In genomic region chr15:73936588-73937312, GRCh38 we compare ENCODE assay signal across 18 cellular contexts. TPM values are rescaled to one million over a fixed set of nuclear protein-coding genes. Genes with fewer than 3 reads are reported as not detected.
A peak's percentile ranks its signal among the peaks of the same experiment; 100 is the strongest.
DNase-seq lines count a peak whose midpoint lies in the region; ATAC-seq, FAIRE-seq and TF ChIP-seq lines count a peak whose summit lies in the region.
"Had no signal": no experiment of that assay in that cellular context is flagged by ENCODE, and none has a peak within 500 bp of the region (broad histone marks: within the 10 kb centered on the region; RNA-seq: fewer than 3 reads in every experiment).

No MANE protein-coding gene starts in this region.

- no peaks in the 10 kb centered on the region for H3K36me3 Mint-ChIP-seq in CD4-positive, alpha-beta memory T cell
- peaks cover 11% of the 10 kb centered on the region for H3K36me3 Mint-ChIP-seq in osteocyte (ENCODE audit: unreplicated experiment)
- H3K36me3 Mint-ChIP-seq: activated naive CD8-positive, alpha-beta T cell treated with anti-CD3 and anti-CD28 coated beads, Interleukin-2, amount 10 ng/mL, durations not matched to agents 7 days and 5 days had no signal

- H3K4me3 ChIP-seq in CD4-positive, alpha-beta memory T cell (ENCODE audit: low read length in 2 of 2) = no peak overlapping the region
- no peak overlapping the region for H3K4me3 ChIP-seq in Loucy (ENCODE audit: low read length, poor library complexity, severe bottlenecking)
- no peak overlapping the region for H3K4me3 ChIP-seq in esophagus muscularis mucosa
- H3K4me3 ChIP-seq: cardiac muscle cell, dorsolateral prefrontal cortex, SJSA1 had no signal

- no peak for DNase-seq in CD4-positive, alpha-beta memory T cell
- DNase-seq in esophagus muscularis mucosa (ENCODE audit: extremely low spot score) (no peak), osteocyte (ENCODE audit: extremely low spot score, unreplicated experiment) (no peak), glomerular visceral epithelial cell (ENCODE audit: extremely low spot score) (no peak), RCC 7860 (ENCODE audit: low spot score) (no peak), SKM-1 treated with dmso at 0.1 percent for 144 hours (lab: John Stamatoyannopoulos, UW; ENCODE audit: unreplicated experiment) (no peak)
- DNase-seq: activated CD4-positive, CD25-positive, alpha-beta regulatory T cell treated with anti-CD3 and anti-CD28 coated beads, Interleukin-2, amount 50 U/mL, for 72 hours; activated naive CD8-positive, alpha-beta T cell treated with anti-CD3 and anti-CD28 coated beads, Interleukin-2, amount 10 ng/mL, durations not matched to agents 7 days and 5 days; dorsolateral prefrontal cortex; KG1; occipital lobe; stimulated activated CD4-positive, alpha-beta T cell treated with anti-CD3 and anti-CD28 coated beads, Interleukin-4, amount 100 ng/mL, for 1 hour had no signal

- peak overlapping the region; percentile 59 for H3K4me2 ChIP-seq in Loucy (ENCODE audit: low read depth, low read length, poor library complexity, severe bottlenecking)

- H3K9me3 ChIP-seq in CD4-positive, alpha-beta memory T cell (ENCODE audit: control insufficient read depth in 1 of 2, low read length in 2 of 2) = no peaks in the 10 kb centered on the region
- H3K9me3 ChIP-seq in Loucy (ENCODE audit: insufficient read depth, low read depth, low read length) (no peaks in the 10 kb centered on the region), esophagus muscularis mucosa (no peaks in the 10 kb centered on the region)
- H3K9me3 ChIP-seq: SJSA1 had no signal

- FAIRE-seq in RCC 7860 (lab: Jason Lieb, UNC) = no peak
- FAIRE-seq: urothelium cell line had no signal

- TF ChIP-seq CTCF in Loucy (conservative IDR thresholded peaks at IDR 0.05; ENCODE audit: low read length) = peak; percentile 7; the same call in 1 of the 2 replicates
- no peak for TF ChIP-seq CTCF in esophagus muscularis mucosa (IDR thresholded peaks at IDR 0.05)
- TF ChIP-seq CTCF in osteocyte (IDR thresholded peaks at IDR 0.05) = no peak

- intact Hi-C loops in CD4-positive, alpha-beta memory T cell (cut with micrococcal nuclease) = no loop called here
- intact Hi-C loops in esophagus muscularis mucosa (cut with DNase I) = no loop called here

- H3K9me2 ChIP-seq in Loucy (replicated peaks; ENCODE audit: low read depth, low read length) = no peaks in the 10 kb centered on the region

- 58% methylated on average over 12 of the region's 12 CpGs for WGBS in esophagus muscularis mucosa

- H3K36me3 ChIP-seq in CD4-positive, alpha-beta memory T cell (ENCODE audit: insufficient read depth, low read length) = no peaks in the 10 kb centered on the region
- H3K36me3 ChIP-seq in Loucy (ENCODE audit: insufficient read depth, low read length) = no peaks in the 10 kb centered on the region
- H3K36me3 ChIP-seq in esophagus muscularis mucosa = peaks cover 0 to 16% (median 2%) of the 10 kb centered on the region in 4 donors
- H3K36me3 ChIP-seq: cardiac muscle cell, SJSA1 had no signal

- no peak overlapping the region for H2AFZ ChIP-seq in Loucy (ENCODE audit: low read length)

- H3K9ac ChIP-seq in Loucy (ENCODE audit: low read depth, low read length, poor library complexity, severe bottlenecking) = peak overlapping the region; percentile 44

- H3K4me1 Mint-ChIP-seq in CD4-positive, alpha-beta memory T cell = peaks cover 15 to 45% (median 34%) of the 10 kb centered on the region in 4 donors
- H3K4me1 Mint-ChIP-seq in osteocyte (ENCODE audit: unreplicated experiment) = peaks cover 88% of the 10 kb centered on the region

- H3K4me3 Mint-ChIP-seq in CD4-positive, alpha-beta memory T cell = no peak overlapping the region
- no peak overlapping the region for H3K4me3 Mint-ChIP-seq in osteocyte (ENCODE audit: unreplicated experiment)
- H3K4me3 Mint-ChIP-seq: activated naive CD8-positive, alpha-beta T cell treated with anti-CD3 and anti-CD28 coated beads, Interleukin-2, amount 10 ng/mL, durations not matched to agents 7 days and 5 days; activated T-helper 1 cell treated with anti-CD3 and anti-CD28 coated beads, Interleukin-12 subunit alpha, Interleukin-12 subunit beta, Interleukin-2, Interleukin-4 antibody, amounts not matched to agents 30 ng/mL and 10 ng/mL and 1 ng/mL, durations not matched to agents 14 hours and 24 hours and 36 hours had no signal

- H3F3A ChIP-seq in Loucy (ENCODE audit: low read depth) = peaks cover 5% of the 10 kb centered on the region; the same call in 1 of the 2 replicates

- H3K27ac Mint-ChIP-seq in CD4-positive, alpha-beta memory T cell = peak overlapping the region in 6 of 7 donors; percentile 1 to 76 (median 40)
- H3K27ac Mint-ChIP-seq in osteocyte (ENCODE audit: unreplicated experiment) = peak overlapping the region; percentile 88
- H3K27ac Mint-ChIP-seq: activated naive CD8-positive, alpha-beta T cell treated with anti-CD3 and anti-CD28 coated beads, Interleukin-2, amount 10 ng/mL, durations not matched to agents 7 days and 5 days; activated T-helper 1 cell treated with anti-CD3 and anti-CD28 coated beads, Interleukin-12 subunit alpha, Interleukin-12 subunit beta, Interleukin-2, Interleukin-4 antibody, amounts not matched to agents 30 ng/mL and 10 ng/mL and 1 ng/mL, durations not matched to agents 14 hours and 24 hours and 36 hours had no signal

- H4K20me1 ChIP-seq in Loucy (ENCODE audit: insufficient read depth, low read length, poor library complexity, severe bottlenecking) = no peaks in the 10 kb centered on the region

- no peaks in the 10 kb centered on the region for H3K27me3 ChIP-seq in CD4-positive, alpha-beta memory T cell (ENCODE audit: insufficient read depth, low read length)
- no peaks in the 10 kb centered on the region for H3K27me3 ChIP-seq in Loucy (ENCODE audit: insufficient read depth, low read length, poor library complexity, severe bottlenecking)
- H3K27me3 ChIP-seq in esophagus muscularis mucosa = no peaks in the 10 kb centered on the region
- H3K27me3 ChIP-seq: cardiac muscle cell, SJSA1 had no signal

- CTCF ChIA-PET in CD4-positive, alpha-beta memory T cell (lab: Charles Lee; ENCODE audit: partially characterized antibody) = interaction anchor here (0.7 to 2.4 kb wide), 5 partner anchors 9 to 36 kb away, joined by 4 to 7 read pairs (median 6); no protein-coding TSS in a partner anchor

- H3K9me3 Mint-ChIP-seq in CD4-positive, alpha-beta memory T cell = no peaks in the 10 kb centered on the region
- no peaks in the 10 kb centered on the region for H3K9me3 Mint-ChIP-seq in osteocyte (ENCODE audit: unreplicated experiment)
- H3K9me3 Mint-ChIP-seq: activated naive CD8-positive, alpha-beta T cell treated with anti-CD3 and anti-CD28 coated beads, Interleukin-2, amount 10 ng/mL, durations not matched to agents 7 days and 5 days; activated T-helper 1 cell treated with anti-CD3 and anti-CD28 coated beads, Interleukin-12 subunit alpha, Interleukin-12 subunit beta, Interleukin-2, Interleukin-4 antibody, amounts not matched to agents 30 ng/mL and 10 ng/mL and 1 ng/mL, durations not matched to agents 14 hours and 24 hours and 36 hours had no signal

- peaks cover 38% of the 10 kb centered on the region for H3K4me1 ChIP-seq in CD4-positive, alpha-beta memory T cell (ENCODE audit: insufficient read depth, low read length)
- H3K4me1 ChIP-seq in Loucy (ENCODE audit: insufficient read depth, low read length, poor library complexity, severe bottlenecking) (peaks cover 71% of the 10 kb centered on the region), esophagus muscularis mucosa (peaks cover 11 to 80% (median 53%) of the 10 kb centered on the region in 4 donors)

- POLR2A ChIA-PET in CD4-positive, alpha-beta memory T cell (lab: Charles Lee; ENCODE audit: partially characterized antibody) = interaction anchor here (1.8 to 2.3 kb wide), 2 partner anchors 9 to 28 kb away, joined by 5 to 12 read pairs; no protein-coding TSS in a partner anchor

- no peak overlapping the region for H3K27ac ChIP-seq in CD4-positive, alpha-beta memory T cell (ENCODE audit: low read depth, low read length)
- peak overlapping the region; percentile 22 to 50 (median 36) for H3K27ac ChIP-seq in esophagus muscularis mucosa (replicated peaks in 1 of 4)
- H3K27ac ChIP-seq: cardiac muscle cell, dorsolateral prefrontal cortex, SJSA1 had no signal

- no peak for TF ChIP-seq EP300 in esophagus muscularis mucosa (IDR thresholded peaks at IDR 0.05)

- H3K27me3 Mint-ChIP-seq in CD4-positive, alpha-beta memory T cell = no peaks in the 10 kb centered on the region
- H3K27me3 Mint-ChIP-seq in osteocyte (ENCODE audit: unreplicated experiment) = no peaks in the 10 kb centered on the region

- TF ChIP-seq POLR2A in esophagus muscularis mucosa (IDR thresholded peaks at IDR 0.05; ENCODE audit: low read depth) = no peak

- no peak for ATAC-seq in GM21619 (IDR thresholded peaks at IDR 0.05; ENCODE audit: unreplicated experiment)

- H3K79me2 ChIP-seq in Loucy (ENCODE audit: insufficient read depth, low read length) = no peaks in the 10 kb centered on the region

RNA-seq across cellular contexts. Expression of gene LOXL1, which starts 10.5 kb away (rescaled TPM):
- 1 to 10 TPM; 1.6 to 2.1 TPM for total RNA-seq in CD4-positive, alpha-beta memory T cell
- polyA plus RNA-seq in CD4-positive, alpha-beta memory T cell = 10 to 100 TPM in 1 of 2 donors, 1 to 10 TPM in 1; 6.4 to 13.1 TPM
- total RNA-seq in esophagus muscularis mucosa = 10 to 100 TPM; 19.7 to 84.3 (median 39.1) TPM
- total RNA-seq in osteocyte = 398 and 417 TPM in 2 replicates

RNA-seq across cellular contexts. Expression of gene STOML1, which starts 55.3 kb away (rescaled TPM):
- 10 to 100 TPM; 10.8 to 11.1 TPM for total RNA-seq in CD4-positive, alpha-beta memory T cell
- polyA plus RNA-seq in CD4-positive, alpha-beta memory T cell = 1 to 10 TPM; 8.1 to 8.7 TPM
- 10 to 100 TPM in 2 of 4 donors, 1 to 10 TPM in 2; 7.9 to 25.4 (median 14.9) TPM for total RNA-seq in esophagus muscularis mucosa
- 17.1 and 18.3 TPM in 2 replicates for total RNA-seq in osteocyte

RNA-seq across cellular contexts. Expression of gene PML, which starts 57.8 kb away (rescaled TPM):
- 10 to 100 TPM; 61.5 to 66.6 TPM for total RNA-seq in CD4-positive, alpha-beta memory T cell
- polyA plus RNA-seq in CD4-positive, alpha-beta memory T cell = 10 to 100 TPM in 1 of 2 donors, 1 to 10 TPM in 1; 9.6 to 33.2 TPM
- 10 to 100 TPM; 48.0 to 61.6 (median 57.2) TPM for total RNA-seq in esophagus muscularis mucosa
- 60.6 and 63.1 TPM in 2 replicates for total RNA-seq in osteocyte

Comparison
In these comparisons a context has a peak if more than half of its experiments do, and no peak if none do; other contexts are left out.
1. RNA of gene LOXL1, which starts 10.5 kb away (total RNA-seq): 398 to 417 TPM in osteocyte and 19.7 to 84.3 TPM in esophagus muscularis mucosa; 1.6 to 2.1 TPM in CD4-positive, alpha-beta memory T cell; every median in the first group is over 4 times any median in the second.